ENCODE assay signal across 1 cellular context in genomic region chr6:391559-392440, GRCh38.
TF ChIP-seq lines count a peak whose summit lies in the region.

TSS of gene IRF4 (plus strand) at chr6:391752. CDS start at chr6:393153, 1,401 bp downstream.

TF ChIP-seq in GM12878, 131 proteins besides CTCF, POLR2A, EP300 and RAD21 (continued from another document and continues in another):
- TF ChIP-seq, protein P1, sequence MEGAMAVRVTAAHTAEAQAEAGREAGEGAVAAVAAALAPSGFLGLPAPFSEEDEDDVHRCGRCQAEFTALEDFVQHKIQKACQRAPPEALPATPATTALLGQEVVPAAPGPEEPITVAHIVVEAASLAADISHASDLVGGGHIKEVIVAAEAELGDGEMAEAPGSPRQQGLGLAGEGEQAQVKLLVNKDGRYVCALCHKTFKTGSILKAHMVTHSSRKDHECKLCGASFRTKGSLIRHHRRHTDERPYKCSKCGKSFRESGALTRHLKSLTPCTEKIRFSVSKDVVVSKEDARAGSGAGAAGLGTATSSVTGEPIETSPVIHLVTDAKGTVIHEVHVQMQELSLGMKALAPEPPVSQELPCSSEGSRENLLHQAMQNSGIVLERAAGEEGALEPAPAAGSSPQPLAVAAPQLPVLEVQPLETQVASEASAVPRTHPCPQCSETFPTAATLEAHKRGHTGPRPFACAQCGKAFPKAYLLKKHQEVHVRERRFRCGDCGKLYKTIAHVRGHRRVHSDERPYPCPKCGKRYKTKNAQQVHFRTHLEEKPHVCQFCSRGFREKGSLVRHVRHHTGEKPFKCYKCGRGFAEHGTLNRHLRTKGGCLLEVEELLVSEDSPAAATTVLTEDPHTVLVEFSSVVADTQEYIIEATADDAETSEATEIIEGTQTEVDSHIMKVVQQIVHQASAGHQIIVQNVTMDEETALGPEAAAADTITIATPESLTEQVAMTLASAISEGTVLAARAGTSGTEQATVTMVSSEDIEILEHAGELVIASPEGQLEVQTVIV (IDR thresholded peaks at IDR 0.05; ENCODE audit: borderline replicate concordance, partially characterized antibody), result no peak
- TF ChIP-seq NR2C1 (IDR thresholded peaks at IDR 0.05), result no peak
- TF ChIP-seq GATAD2B (conservative IDR thresholded peaks at IDR 0.05; ENCODE audit: low read depth), result 0 out of 2 replicates have a peak, but pooled peaks have one; percentile 27
- no peak for TF ChIP-seq MEF2A (IDR thresholded peaks at IDR 0.05; ENCODE audit: insufficient read depth, low read depth, low read length)
- TF ChIP-seq FOXK2 (IDR thresholded peaks at IDR 0.05), result no peak
- 0 out of 2 replicates have a peak, but pooled peaks have one; percentile 22 for TF ChIP-seq ATF2 (IDR thresholded peaks at IDR 0.05; ENCODE audit: low read length)
- no peak; the same call in 1 of the 2 replicates for TF ChIP-seq RELB (IDR thresholded peaks at IDR 0.05; ENCODE audit: low read depth)
- peak; percentile 98 for TF ChIP-seq POLR2AphosphoS5 (IDR thresholded peaks at IDR 0.05; ENCODE audit: low read length)
- no peak for TF ChIP-seq ZNF207 (IDR thresholded peaks at IDR 0.05; ENCODE audit: borderline replicate concordance)
- TF ChIP-seq RBBP5 (conservative IDR thresholded peaks at IDR 0.05), result no peak
- TF ChIP-seq STAT1 (conservative IDR thresholded peaks at IDR 0.05), result no peak
- TF ChIP-seq, protein P2, sequence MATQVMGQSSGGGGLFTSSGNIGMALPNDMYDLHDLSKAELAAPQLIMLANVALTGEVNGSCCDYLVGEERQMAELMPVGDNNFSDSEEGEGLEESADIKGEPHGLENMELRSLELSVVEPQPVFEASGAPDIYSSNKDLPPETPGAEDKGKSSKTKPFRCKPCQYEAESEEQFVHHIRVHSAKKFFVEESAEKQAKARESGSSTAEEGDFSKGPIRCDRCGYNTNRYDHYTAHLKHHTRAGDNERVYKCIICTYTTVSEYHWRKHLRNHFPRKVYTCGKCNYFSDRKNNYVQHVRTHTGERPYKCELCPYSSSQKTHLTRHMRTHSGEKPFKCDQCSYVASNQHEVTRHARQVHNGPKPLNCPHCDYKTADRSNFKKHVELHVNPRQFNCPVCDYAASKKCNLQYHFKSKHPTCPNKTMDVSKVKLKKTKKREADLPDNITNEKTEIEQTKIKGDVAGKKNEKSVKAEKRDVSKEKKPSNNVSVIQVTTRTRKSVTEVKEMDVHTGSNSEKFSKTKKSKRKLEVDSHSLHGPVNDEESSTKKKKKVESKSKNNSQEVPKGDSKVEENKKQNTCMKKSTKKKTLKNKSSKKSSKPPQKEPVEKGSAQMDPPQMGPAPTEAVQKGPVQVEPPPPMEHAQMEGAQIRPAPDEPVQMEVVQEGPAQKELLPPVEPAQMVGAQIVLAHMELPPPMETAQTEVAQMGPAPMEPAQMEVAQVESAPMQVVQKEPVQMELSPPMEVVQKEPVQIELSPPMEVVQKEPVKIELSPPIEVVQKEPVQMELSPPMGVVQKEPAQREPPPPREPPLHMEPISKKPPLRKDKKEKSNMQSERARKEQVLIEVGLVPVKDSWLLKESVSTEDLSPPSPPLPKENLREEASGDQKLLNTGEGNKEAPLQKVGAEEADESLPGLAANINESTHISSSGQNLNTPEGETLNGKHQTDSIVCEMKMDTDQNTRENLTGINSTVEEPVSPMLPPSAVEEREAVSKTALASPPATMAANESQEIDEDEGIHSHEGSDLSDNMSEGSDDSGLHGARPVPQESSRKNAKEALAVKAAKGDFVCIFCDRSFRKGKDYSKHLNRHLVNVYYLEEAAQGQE (IDR thresholded peaks at IDR 0.05; ENCODE audit: low read depth, low read length), result peak; percentile 56
- TF ChIP-seq EZH2 (IDR thresholded peaks at IDR 0.05; ENCODE audit: borderline replicate concordance, control insufficient read depth, low read depth, low read length), result no peak
- no peak for TF ChIP-seq KDM1A (IDR thresholded peaks at IDR 0.05; ENCODE audit: borderline replicate concordance)
- 0 out of 2 replicates have a peak, but pooled peaks have one; percentile 11 for TF ChIP-seq ESRRA (IDR thresholded peaks at IDR 0.05; ENCODE audit: low read length)
- TF ChIP-seq SP1 (IDR thresholded peaks at IDR 0.05; ENCODE audit: low read depth, low read length), result no peak
- TF ChIP-seq ATF3 (IDR thresholded peaks at IDR 0.05; ENCODE audit: borderline replicate concordance, extremely low read depth, low read depth, low read length), result no peak
- TF ChIP-seq, protein P3, sequence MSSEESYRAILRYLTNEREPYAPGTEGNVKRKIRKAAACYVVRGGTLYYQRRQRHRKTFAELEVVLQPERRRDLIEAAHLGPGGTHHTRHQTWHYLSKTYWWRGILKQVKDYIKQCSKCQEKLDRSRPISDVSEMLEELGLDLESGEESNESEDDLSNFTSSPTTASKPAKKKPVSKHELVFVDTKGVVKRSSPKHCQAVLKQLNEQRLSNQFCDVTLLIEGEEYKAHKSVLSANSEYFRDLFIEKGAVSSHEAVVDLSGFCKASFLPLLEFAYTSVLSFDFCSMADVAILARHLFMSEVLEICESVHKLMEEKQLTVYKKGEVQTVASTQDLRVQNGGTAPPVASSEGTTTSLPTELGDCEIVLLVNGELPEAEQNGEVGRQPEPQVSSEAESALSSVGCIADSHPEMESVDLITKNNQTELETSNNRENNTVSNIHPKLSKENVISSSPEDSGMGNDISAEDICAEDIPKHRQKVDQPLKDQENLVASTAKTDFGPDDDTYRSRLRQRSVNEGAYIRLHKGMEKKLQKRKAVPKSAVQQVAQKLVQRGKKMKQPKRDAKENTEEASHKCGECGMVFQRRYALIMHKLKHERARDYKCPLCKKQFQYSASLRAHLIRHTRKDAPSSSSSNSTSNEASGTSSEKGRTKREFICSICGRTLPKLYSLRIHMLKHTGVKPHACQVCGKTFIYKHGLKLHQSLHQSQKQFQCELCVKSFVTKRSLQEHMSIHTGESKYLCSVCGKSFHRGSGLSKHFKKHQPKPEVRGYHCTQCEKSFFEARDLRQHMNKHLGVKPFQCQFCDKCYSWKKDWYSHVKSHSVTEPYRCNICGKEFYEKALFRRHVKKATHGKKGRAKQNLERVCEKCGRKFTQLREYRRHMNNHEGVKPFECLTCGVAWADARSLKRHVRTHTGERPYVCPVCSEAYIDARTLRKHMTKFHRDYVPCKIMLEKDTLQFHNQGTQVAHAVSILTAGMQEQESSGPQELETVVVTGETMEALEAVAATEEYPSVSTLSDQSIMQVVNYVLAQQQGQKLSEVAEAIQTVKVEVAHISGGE (CRISPR knock-in tag; IDR thresholded peaks at IDR 0.05), result no peak
- TF ChIP-seq, protein P4, sequence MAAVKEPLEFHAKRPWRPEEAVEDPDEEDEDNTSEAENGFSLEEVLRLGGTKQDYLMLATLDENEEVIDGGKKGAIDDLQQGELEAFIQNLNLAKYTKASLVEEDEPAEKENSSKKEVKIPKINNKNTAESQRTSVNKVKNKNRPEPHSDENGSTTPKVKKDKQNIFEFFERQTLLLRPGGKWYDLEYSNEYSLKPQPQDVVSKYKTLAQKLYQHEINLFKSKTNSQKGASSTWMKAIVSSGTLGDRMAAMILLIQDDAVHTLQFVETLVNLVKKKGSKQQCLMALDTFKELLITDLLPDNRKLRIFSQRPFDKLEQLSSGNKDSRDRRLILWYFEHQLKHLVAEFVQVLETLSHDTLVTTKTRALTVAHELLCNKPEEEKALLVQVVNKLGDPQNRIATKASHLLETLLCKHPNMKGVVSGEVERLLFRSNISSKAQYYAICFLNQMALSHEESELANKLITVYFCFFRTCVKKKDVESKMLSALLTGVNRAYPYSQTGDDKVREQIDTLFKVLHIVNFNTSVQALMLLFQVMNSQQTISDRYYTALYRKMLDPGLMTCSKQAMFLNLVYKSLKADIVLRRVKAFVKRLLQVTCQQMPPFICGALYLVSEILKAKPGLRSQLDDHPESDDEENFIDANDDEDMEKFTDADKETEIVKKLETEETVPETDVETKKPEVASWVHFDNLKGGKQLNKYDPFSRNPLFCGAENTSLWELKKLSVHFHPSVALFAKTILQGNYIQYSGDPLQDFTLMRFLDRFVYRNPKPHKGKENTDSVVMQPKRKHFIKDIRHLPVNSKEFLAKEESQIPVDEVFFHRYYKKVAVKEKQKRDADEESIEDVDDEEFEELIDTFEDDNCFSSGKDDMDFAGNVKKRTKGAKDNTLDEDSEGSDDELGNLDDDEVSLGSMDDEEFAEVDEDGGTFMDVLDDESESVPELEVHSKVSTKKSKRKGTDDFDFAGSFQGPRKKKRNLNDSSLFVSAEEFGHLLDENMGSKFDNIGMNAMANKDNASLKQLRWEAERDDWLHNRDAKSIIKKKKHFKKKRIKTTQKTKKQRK (IDR thresholded peaks at IDR 0.05; ENCODE audit: low read depth, low read length), result no peak
- peak; percentile 0 for TF ChIP-seq BCL11A (IDR thresholded peaks at IDR 0.05; ENCODE audit: low read depth, low read length)
- TF ChIP-seq, protein P5, sequence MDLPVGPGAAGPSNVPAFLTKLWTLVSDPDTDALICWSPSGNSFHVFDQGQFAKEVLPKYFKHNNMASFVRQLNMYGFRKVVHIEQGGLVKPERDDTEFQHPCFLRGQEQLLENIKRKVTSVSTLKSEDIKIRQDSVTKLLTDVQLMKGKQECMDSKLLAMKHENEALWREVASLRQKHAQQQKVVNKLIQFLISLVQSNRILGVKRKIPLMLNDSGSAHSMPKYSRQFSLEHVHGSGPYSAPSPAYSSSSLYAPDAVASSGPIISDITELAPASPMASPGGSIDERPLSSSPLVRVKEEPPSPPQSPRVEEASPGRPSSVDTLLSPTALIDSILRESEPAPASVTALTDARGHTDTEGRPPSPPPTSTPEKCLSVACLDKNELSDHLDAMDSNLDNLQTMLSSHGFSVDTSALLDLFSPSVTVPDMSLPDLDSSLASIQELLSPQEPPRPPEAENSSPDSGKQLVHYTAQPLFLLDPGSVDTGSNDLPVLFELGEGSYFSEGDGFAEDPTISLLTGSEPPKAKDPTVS (IDR thresholded peaks at IDR 0.05; ENCODE audit: low read depth, low read length), result no peak
- no peak for TF ChIP-seq CUX1 (IDR thresholded peaks at IDR 0.05; ENCODE audit: insufficient replicate concordance, low read depth, low read length)
- TF ChIP-seq ASH2L (IDR thresholded peaks at IDR 0.05; ENCODE audit: borderline replicate concordance, low read depth), result no peak
- peak; percentile 82 for TF ChIP-seq LARP7 (IDR thresholded peaks at IDR 0.05)
- peak; percentile 68 for TF ChIP-seq RUNX3 (IDR thresholded peaks at IDR 0.05; ENCODE audit: low read length)
